11 cellular contexts compared by ENCODE assay signal in the genomic region with DNA sequence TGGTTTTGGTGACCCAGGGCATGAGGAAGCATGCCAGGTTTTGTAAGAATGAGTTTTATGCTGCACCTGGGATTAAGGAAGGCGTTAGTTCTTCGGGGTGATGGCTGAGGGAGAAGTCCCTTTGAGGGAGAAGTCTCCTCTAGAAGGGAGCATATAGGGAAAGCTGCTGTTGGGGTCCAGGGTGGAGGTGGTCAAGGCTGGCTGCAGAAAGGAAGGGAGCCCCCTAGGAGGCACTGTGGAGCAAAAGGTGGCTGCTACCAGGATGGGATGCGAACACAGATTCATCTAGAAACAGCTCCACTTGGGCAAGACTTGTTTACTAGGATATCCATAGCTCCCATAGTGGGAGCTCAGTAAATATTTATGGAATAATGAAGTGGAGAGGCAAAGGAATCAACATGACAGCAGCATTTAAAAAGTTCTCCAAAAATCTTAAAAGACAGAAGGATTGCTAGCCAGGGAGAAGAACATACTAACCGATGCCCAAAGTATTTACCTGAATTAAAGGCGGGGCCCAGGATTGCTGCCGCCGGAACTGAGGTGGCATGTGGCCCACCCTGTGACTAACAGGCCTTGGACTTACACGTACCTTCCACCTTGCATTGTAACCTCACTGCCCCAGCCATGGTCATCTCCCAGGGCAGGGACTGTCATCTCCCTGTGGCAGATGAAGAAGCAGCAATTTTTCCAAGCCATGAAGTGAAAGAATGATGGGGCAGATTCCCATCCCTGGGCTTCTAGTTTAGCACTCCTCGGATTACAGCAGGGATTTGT. TPM values are rescaled to one million over a fixed set of nuclear protein-coding genes. Genes with fewer than 3 reads are reported as not detected.
DNase-seq lines count a peak whose midpoint lies in the region; ATAC-seq and TF ChIP-seq lines count a peak whose summit lies in the region.
"Had no signal": no experiment of that assay in that cellular context is flagged by ENCODE, and none has a peak within 500 bp of the region (broad histone marks: within the 10 kb centered on the region; RNA-seq: fewer than 3 reads in every experiment).

No MANE protein-coding gene starts in this region.

- H3K79me1 ChIP-seq in H9 (ENCODE audit: insufficient read depth, low read depth, low read length, poor library complexity, severe bottlenecking), result no peaks in the 10 kb centered on the region

- no peak overlapping the region for H3K18ac ChIP-seq in H9 (ENCODE audit: insufficient read length, low read depth, low read length)

- H3K14ac ChIP-seq in H9 (ENCODE audit: insufficient read depth, low read length), result no peak overlapping the region

- H3K56ac ChIP-seq in H9 (ENCODE audit: insufficient read length, low read depth, low read length), result no peak overlapping the region

- H3K9me3 ChIP-seq in A673 (ENCODE audit: low read depth, low read length, poor library complexity, severe bottlenecking), result no peaks in the 10 kb centered on the region
- no peaks in the 10 kb centered on the region for H3K9me3 ChIP-seq in H9 (ENCODE audit: control insufficient read depth, low read depth, low read length)
- no peaks in the 10 kb centered on the region for H3K9me3 ChIP-seq in lower lobe of right lung

- H3T11ph ChIP-seq in H9 (ENCODE audit: low read length), result no peak overlapping the region

- H3K4me3 ChIP-seq in A673 (ENCODE audit: low read depth, low read length, poor library complexity, severe bottlenecking) (no peak overlapping the region), astrocyte of the spinal cord (ENCODE audit: low read depth, low read length) (no peak overlapping the region), lower lobe of right lung (no peak overlapping the region)

- H3K9ac ChIP-seq in H9 (ENCODE audit: extremely low read depth, insufficient read length, low read length), result no peak overlapping the region

- H3K27ac Mint-ChIP-seq in H9, result no peak overlapping the region
- H3K27ac Mint-ChIP-seq: CD8-positive, alpha-beta memory T cell had no signal

- intact Hi-C loops in A673 (cut with micrococcal nuclease; ENCODE audit: unreplicated experiment), result no loop called here
- intact Hi-C loops in lower lobe of right lung (cut with DNase I), result no loop called here

- DNase-seq in A673 (ENCODE audit: low spot score) (no peak), H9 (peak; percentile 48), astrocyte of the spinal cord (ENCODE audit: low read depth, low spot score) (no peak), lower lobe of right lung (no peak), C1 segment of cervical spinal cord (lab: John Stamatoyannopoulos, UW) (no peak), epidermal melanocyte (ENCODE audit: insufficient read length, low spot score) (no peak)
- DNase-seq: CD8-positive, alpha-beta memory T cell; NCI-H510A had no signal

- no peak overlapping the region for H2BK15ac ChIP-seq in H9 (ENCODE audit: low read depth, low read length)

- no CpG with 5 or more reads among the region's 9 CpGs for WGBS in H9 (ENCODE audit: extremely low coverage, insufficient read length, low lambda C conversion rate)

- H2BK5ac ChIP-seq in H9 (ENCODE audit: insufficient read length, low read length), result no peak overlapping the region

- no peaks in the 10 kb centered on the region for H3K9me3 Mint-ChIP-seq in H9
- H3K9me3 Mint-ChIP-seq: CD8-positive, alpha-beta memory T cell had no signal

- no peak overlapping the region for H3K4me2 ChIP-seq in H9 (ENCODE audit: insufficient read depth, insufficient read length, low read length)

- H3K4me3 Mint-ChIP-seq in H9, result no peak overlapping the region; a peak in 1 of 5 replicates
- H3K4me3 Mint-ChIP-seq: CD8-positive, alpha-beta memory T cell had no signal

- no peak overlapping the region for H2BK20ac ChIP-seq in H9 (ENCODE audit: low read depth, low read length, poor library complexity, severe bottlenecking)

- no peaks in the 10 kb centered on the region for H3K23me2 ChIP-seq in H9 (ENCODE audit: insufficient read length, low read depth, low read length, poor library complexity, severe bottlenecking)

- H3K27me3 ChIP-seq in A673 (replicated peaks; ENCODE audit: insufficient read depth, low read depth, low read length, poor library complexity) (no peaks in the 10 kb centered on the region), H9 (ENCODE audit: insufficient read depth, low read length) (no peaks in the 10 kb centered on the region), lower lobe of right lung (ENCODE audit: low read depth) (no peaks in the 10 kb centered on the region)

- H4K20me1 ChIP-seq in H9 (ENCODE audit: control insufficient read depth, insufficient read depth, insufficient read length), result no peaks in the 10 kb centered on the region

- no peaks in the 10 kb centered on the region for H3K27me3 Mint-ChIP-seq in H9 (ENCODE audit: low read depth)

- H3K27ac ChIP-seq in A673 (ENCODE audit: low read depth, low read length, poor library complexity, severe bottlenecking) (no peak overlapping the region), H9 (ENCODE audit: insufficient read length, low read depth, low read length) (no peak overlapping the region), lower lobe of right lung (no peak overlapping the region)

- H3K79me2 ChIP-seq in H9 (ENCODE audit: insufficient read depth, low read length), result no peaks in the 10 kb centered on the region

- peaks cover 2 to 12% (median 5%) of the 10 kb centered on the region in 3 experiments; a peak in 3 of 7 replicates for H3K36me3 Mint-ChIP-seq in H9 (ENCODE audit: insufficient read depth in 1 of 3, low read depth in 3 of 3)
- H3K36me3 Mint-ChIP-seq: CD8-positive, alpha-beta memory T cell had no signal

- no peak overlapping the region for H2BK120ac ChIP-seq in H9 (ENCODE audit: low read depth, low read length, poor library complexity, severe bottlenecking)

- ATAC-seq in lower lobe of right lung (no peak), HG03108 (IDR thresholded peaks at IDR 0.05; ENCODE audit: unreplicated experiment) (no peak), HG03439 (IDR thresholded peaks at IDR 0.05; ENCODE audit: unreplicated experiment) (no peak)

- H4K5ac ChIP-seq in H9 (ENCODE audit: insufficient read length, low read depth, low read length), result no peak overlapping the region

- POLR2A ChIA-PET in A673 (lab: Charles Lee; ENCODE audit: low non-redundant PET), result no interaction called here

- H2AFZ ChIP-seq in H9 (ENCODE audit: low read length), result no peak overlapping the region

- TF ChIP-seq CTCF in A673 (conservative IDR thresholded peaks at IDR 0.05; ENCODE audit: low read depth, low read length) (peak; percentile 45), H9 (conservative IDR thresholded peaks at IDR 0.05) (peak; percentile 70), astrocyte of the spinal cord (IDR thresholded peaks at IDR 0.05; ENCODE audit: low read depth, low read length) (peak; percentile 45), lower lobe of right lung (IDR thresholded peaks at IDR 0.05) (peak; percentile 17)

- H2BK12ac ChIP-seq in H9 (ENCODE audit: insufficient read length, low read depth, low read length), result no peak overlapping the region

- no peak overlapping the region for H4K91ac ChIP-seq in H9 (ENCODE audit: insufficient read length, low read depth, low read length)

- H3K23ac ChIP-seq in H9 (ENCODE audit: insufficient read length, low read depth, low read length), result no peak overlapping the region

- CTCF ChIA-PET in A673 (lab: Charles Lee), result no interaction called here

- no peak overlapping the region for H2AK5ac ChIP-seq in H9 (ENCODE audit: insufficient read length, low read length)

- in situ Hi-C loops in astrocyte of the spinal cord (cut with HindIII; ENCODE audit: low sequenced_read_pairs), result no loop called here

- H3K36me3 ChIP-seq in A673 (ENCODE audit: insufficient read depth, low read length, poor library complexity, severe bottlenecking) (no peaks in the 10 kb centered on the region), lower lobe of right lung (peaks cover 28% of the 10 kb centered on the region)

- peaks cover 28% of the 10 kb centered on the region for H3K4me1 ChIP-seq in A673 (ENCODE audit: insufficient read depth, low read length, poor library complexity, severe bottlenecking)
- no peaks in the 10 kb centered on the region for H3K4me1 ChIP-seq in H9 (ENCODE audit: insufficient read depth, low read length)
- H3K4me1 ChIP-seq in lower lobe of right lung, result peaks cover 48% of the 10 kb centered on the region

- H3K4me1 Mint-ChIP-seq in H9, result peaks cover 4 to 7% of the 10 kb centered on the region in 2 experiments; a peak in 1 of 4 replicates

- BruUV-seq in A673 (replicated peaks; lab: Mats Ljungman, UMichigan), result no TSS peak

- H4K8ac ChIP-seq in H9 (replicated peaks; ENCODE audit: insufficient read length, low read depth, low read length), result no peak overlapping the region

- H3K4ac ChIP-seq in H9 (ENCODE audit: low read depth, low read length), result no peak overlapping the region

RNA-seq across cellular contexts. Expression of a gene that starts 7.1 kb away (rescaled TPM):
- total RNA-seq in A673 (2021), result 8.2 and 11.6 TPM in 2 replicates
- total RNA-seq in H9 (2021), result 2.5 and 2.8 TPM in 2 replicates
- 35.8 TPM for total RNA-seq in lower lobe of right lung

RNA-seq across cellular contexts. Expression of a gene that starts 22.7 kb away (rescaled TPM):
- total RNA-seq in A673 (2021) (36.2 and 48.3 TPM in 2 replicates), H9 (2021) (22.4 and 23.1 TPM in 2 replicates), lower lobe of right lung (178 TPM)
- total RNA-seq: CD8-positive, alpha-beta memory T cell; T-helper 2 cell treated with Interferon-gamma antibody and Interleukin-4, amounts not matched to agents 100 ng/mL and 5 ng/mL, for 36 hours had no signal

Comparison
In these comparisons a context has a peak if more than half of its experiments do, and no peak if none do; other contexts are left out.
1. CTCF ChIP-seq: peak in every context shown above with its lines; median percentile 70 in H9; 45 in A673; 45 in astrocyte of the spinal cord; 17 in lower lobe of right lung.